In genomic region chr11:13114566-13115465, GRCh38 we compare ENCODE assay signal across 1 cellular context.
TF ChIP-seq lines count a peak whose summit lies in the region.

No MANE protein-coding gene starts in this region.

TF ChIP-seq in HepG2, 621 proteins besides CTCF, POLR2A, EP300 and RAD21 (continued from another document):
- no peak for TF ChIP-seq DMTF1 (CRISPR knock-in tag; IDR thresholded peaks at IDR 0.05)
- TF ChIP-seq BHLHE40 (IDR thresholded peaks at IDR 0.05; ENCODE audit: low read length) = no peak
- TF ChIP-seq SIX4 (CRISPR knock-in tag; IDR thresholded peaks at IDR 0.05) = 0 out of 2 replicates have a peak, but pooled peaks have one; percentile 23
- TF ChIP-seq ZFX (CRISPR knock-in tag; IDR thresholded peaks at IDR 0.05; ENCODE audit: low read depth) = peak; percentile 34; the same call in 1 of the 2 replicates
- no peak for TF ChIP-seq GMEB2 (CRISPR knock-in tag; IDR thresholded peaks at IDR 0.05; ENCODE audit: low read depth)
- no peak for TF ChIP-seq ZFP37 (CRISPR knock-in tag; IDR thresholded peaks at IDR 0.05; ENCODE audit: borderline replicate concordance)
- TF ChIP-seq JUND (CRISPR knock-in tag; IDR thresholded peaks at IDR 0.05) = no peak
- no peak for TF ChIP-seq ZNF282 (IDR thresholded peaks at IDR 0.05; ENCODE audit: partially characterized antibody)
- no peak for TF ChIP-seq TCF7 (IDR thresholded peaks at IDR 0.05; ENCODE audit: low read depth)
- peak; percentile 43 for TF ChIP-seq ZFP91 (CRISPR knock-in tag; IDR thresholded peaks at IDR 0.05; ENCODE audit: borderline replicate concordance)
- no peak for TF ChIP-seq ZNF24 (IDR thresholded peaks at IDR 0.05)
- 0 out of 2 replicates have a peak, but pooled peaks have one; percentile 25 for TF ChIP-seq CREB1 (IDR thresholded peaks at IDR 0.05)
- TF ChIP-seq CREB1 (CRISPR knock-in tag; IDR thresholded peaks at IDR 0.05) = peak; percentile 33; the same call in 1 of the 2 replicates
- no peak for TF ChIP-seq ZNF546 (CRISPR knock-in tag; conservative IDR thresholded peaks at IDR 0.05)
- TF ChIP-seq REL (CRISPR knock-in tag; conservative IDR thresholded peaks at IDR 0.05) = no peak
- TF ChIP-seq POLR2AphosphoS2 (IDR thresholded peaks at IDR 0.05; ENCODE audit: low read depth, low read length) = no peak
- 0 out of 2 replicates have a peak, but pooled peaks have one; percentile 18 for TF ChIP-seq NCOA2 (CRISPR knock-in tag; IDR thresholded peaks at IDR 0.05)
- TF ChIP-seq RFX5 (IDR thresholded peaks at IDR 0.05; ENCODE audit: low read depth, low read length) = peak; percentile 83
